10 cellular contexts compared by ENCODE assay signal in genomic region chr5:174503461-174504265, GRCh38.
DNase-seq lines count a peak whose midpoint lies in the region; ATAC-seq, FAIRE-seq and TF ChIP-seq lines count a peak whose summit lies in the region.
"Had no signal": no experiment of that assay in that cellular context is flagged by ENCODE, and none has a peak within 500 bp of the region (broad histone marks: within the 10 kb centered on the region; RNA-seq: fewer than 3 reads in every experiment).

No MANE protein-coding gene starts in this region.

- in situ Hi-C loops in GM13976 (cut with MboI; ENCODE audit: low sequenced_read_pairs, unreplicated experiment): no loop called here

- peak overlapping the region; percentile 5 for H3K4me2 ChIP-seq in fibroblast of lung (ENCODE audit: extremely low read depth, insufficient read depth, low read length)
- peak overlapping the region; percentile 80 for H3K4me2 ChIP-seq in smooth muscle cell
- H3K4me2 ChIP-seq: neural progenitor cell had no signal

- ATAC-seq in activated naive CD4-positive, alpha-beta T cell treated with anti-CD3 and anti-CD28 coated beads, Interleukin-2, amount 50 U/mL, for 72 hours: no peak

- FAIRE-seq in RCC 7860 (lab: Jason Lieb, UNC): peak; percentile 52
- FAIRE-seq: GM12892 had no signal

- H3K4me3 ChIP-seq in fibroblast of lung (replicated peaks in 1 of 4; ENCODE audit: control extremely low read depth in 1 of 4, insufficient read depth in 1 of 4, low read depth in 3 of 4, low read length in 4 of 4): no peak overlapping the region
- H3K4me3 ChIP-seq in smooth muscle cell: peak overlapping the region; percentile 25
- H3K4me3 ChIP-seq: neural progenitor cell had no signal

- TF ChIP-seq CTCF in fibroblast of lung (conservative IDR thresholded peaks at IDR 0.05 in 1 of 2, IDR thresholded peaks at IDR 0.05 in 1 of 2; ENCODE audit: low read depth in 1 of 2, low read length in 2 of 2) (no peak), smooth muscle cell (IDR thresholded peaks at IDR 0.05; ENCODE audit: borderline replicate concordance, insufficient read depth, poor library complexity, severe bottlenecking) (no peak), GM13976 (IDR thresholded peaks at IDR 0.05; ENCODE audit: borderline replicate concordance, control extremely low read depth, extremely low read depth, insufficient read depth, missing control alignments) (no peak)

- H3K27ac ChIP-seq in fibroblast of lung (ENCODE audit: insufficient read depth, low read length) (no peak overlapping the region), smooth muscle cell (ENCODE audit: low read depth) (peak overlapping the region; percentile 39)
- H3K27ac ChIP-seq: neural progenitor cell had no signal

- H3K27ac Mint-ChIP-seq in activated naive CD4-positive, alpha-beta T cell treated with anti-CD3 and anti-CD28 coated beads, Interleukin-2, amount 50 U/mL, for 72 hours: no peak overlapping the region
- H3K27ac Mint-ChIP-seq: neural progenitor cell had no signal

- H2AFZ ChIP-seq in fibroblast of lung (ENCODE audit: low read length): no peak overlapping the region
- no peak overlapping the region for H2AFZ ChIP-seq in smooth muscle cell (ENCODE audit: low read depth)
- H2AFZ ChIP-seq: neural progenitor cell had no signal

- no peaks in the 10 kb centered on the region for H3K4me1 ChIP-seq in fibroblast of lung (ENCODE audit: control insufficient read depth, extremely low read depth, insufficient read depth, low read length)
- no peaks in the 10 kb centered on the region for H3K4me1 ChIP-seq in smooth muscle cell (ENCODE audit: low read depth)
- H3K4me1 ChIP-seq: neural progenitor cell had no signal

- H3K27me3 ChIP-seq in fibroblast of lung (ENCODE audit: control insufficient read depth, insufficient read depth, low read length) (no peaks in the 10 kb centered on the region), smooth muscle cell (ENCODE audit: low read depth) (no peaks in the 10 kb centered on the region)
- H3K27me3 ChIP-seq: neural progenitor cell had no signal

- H3K79me2 ChIP-seq in fibroblast of lung (ENCODE audit: control insufficient read depth, insufficient read depth, low read length): no peaks in the 10 kb centered on the region
- H3K79me2 ChIP-seq in smooth muscle cell (ENCODE audit: low read depth): no peaks in the 10 kb centered on the region

- H3K9me3 ChIP-seq in fibroblast of lung (ENCODE audit: control insufficient read depth, insufficient read depth, low read depth, low read length) (no peaks in the 10 kb centered on the region), smooth muscle cell (replicated peaks; ENCODE audit: low read depth) (no peaks in the 10 kb centered on the region)

- peak; percentile 11 for DNase-seq in HCEC 1CT
- peak; percentile 63 for DNase-seq in RCC 7860 (ENCODE audit: low spot score)
- peak; percentile 81 to 88 for DNase-seq in fibroblast of lung (ENCODE audit: low read depth in 2 of 2)
- no peak for DNase-seq in smooth muscle cell (lab: John Stamatoyannopoulos, UW; ENCODE audit: unreplicated experiment)
- no peak for DNase-seq in activated naive CD4-positive, alpha-beta T cell treated with anti-CD3 and anti-CD28 coated beads, Interleukin-2, amount 50 U/mL, for 72 hours (ENCODE audit: low spot score in 2 of 2)
- no peak for DNase-seq in SK-N-DZ (ENCODE audit: low spot score)
- DNase-seq in OCI-M1 (lab: John Stamatoyannopoulos, UW): no peak
- no peak for DNase-seq in GM13976 (ENCODE audit: low spot score)

- 30% methylated on average over 17 of the region's 17 CpGs for WGBS in smooth muscle cell (ENCODE audit: low lambda C conversion rate)

- H3K9me3 Mint-ChIP-seq in activated naive CD4-positive, alpha-beta T cell treated with anti-CD3 and anti-CD28 coated beads, Interleukin-2, amount 50 U/mL, for 72 hours: peaks cover 23 to 30% of the 10 kb centered on the region in 2 donors

- H3K9ac ChIP-seq in fibroblast of lung (ENCODE audit: insufficient read depth, low read length) (no peak overlapping the region), smooth muscle cell (ENCODE audit: low read depth) (no peak overlapping the region)
- H3K9ac ChIP-seq: neural progenitor cell had no signal

- H4K20me1 ChIP-seq in fibroblast of lung (ENCODE audit: control insufficient read depth, extremely low read depth, insufficient read depth, low read length) (no peaks in the 10 kb centered on the region), smooth muscle cell (ENCODE audit: low read depth) (no peaks in the 10 kb centered on the region)

- H3K36me3 ChIP-seq in fibroblast of lung (ENCODE audit: control insufficient read depth, insufficient read depth, low read length) (no peaks in the 10 kb centered on the region), smooth muscle cell (ENCODE audit: low read depth) (no peaks in the 10 kb centered on the region)
- H3K36me3 ChIP-seq: neural progenitor cell had no signal

- peaks cover 20% of the 10 kb centered on the region for H3F3A ChIP-seq in smooth muscle cell (ENCODE audit: low read depth)

- peaks cover 0 to 11% of the 10 kb centered on the region in 2 donors for H3K36me3 Mint-ChIP-seq in activated naive CD4-positive, alpha-beta T cell treated with anti-CD3 and anti-CD28 coated beads, Interleukin-2, amount 50 U/mL, for 72 hours

Comparison
In these comparisons a context has a peak if more than half of its experiments do, and no peak if none do; other contexts are left out.
1. DNase-seq: peak in HCEC 1CT (single experiment), RCC 7860 (single experiment) and fibroblast of lung (2 of 2); none in smooth muscle cell (single experiment), activated naive CD4-positive, alpha-beta T cell treated with anti-CD3 and anti-CD28 coated beads, Interleukin-2, amount 50 U/mL, for 72 hours (0 of 2), SK-N-DZ (single experiment), OCI-M1 (single experiment) and GM13976 (single experiment).